Comparison of ENCODE assay signal across 8 cellular contexts in the genomic region with DNA sequence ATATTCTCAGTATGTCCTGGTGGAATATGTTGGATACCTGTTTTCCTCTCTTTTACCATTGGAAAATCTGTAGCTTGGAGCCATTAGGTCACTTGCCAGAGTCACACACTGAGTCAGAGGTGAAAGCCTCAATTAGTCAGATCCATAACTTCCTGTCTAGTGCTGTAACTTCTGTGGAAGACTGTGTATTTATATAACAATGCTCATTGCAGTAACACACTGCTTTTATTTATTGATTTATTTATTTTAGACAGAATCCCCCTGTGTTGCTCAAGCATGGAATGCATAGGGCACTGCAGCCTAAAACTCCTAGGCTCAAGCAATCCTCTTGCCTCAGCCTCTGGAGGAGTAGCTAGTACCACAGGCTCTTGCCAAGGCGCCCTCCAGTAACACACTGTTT. TPM values are rescaled to one million over a fixed set of nuclear protein-coding genes. Genes with fewer than 3 reads are reported as not detected.
A peak's percentile ranks its signal among the peaks of the same experiment; 100 is the strongest.
DNase-seq lines count a peak whose midpoint lies in the region; ATAC-seq and TF ChIP-seq lines count a peak whose summit lies in the region.

No MANE protein-coding gene starts in this region.

- CTCF ChIA-PET in CD8-positive, alpha-beta T cell (lab: Charles Lee): interaction anchor here (1.6 kb wide), 1 partner anchor 160 kb away, joined by 3 read pairs; no protein-coding TSS in a partner anchor
- CTCF ChIA-PET in GM10248 (lab: Yijun Ruan, JAX): interaction anchor here (0.7 to 1.2 kb wide), 5 partner anchors 19 to 181 kb away, joined by 3 to 4 read pairs (median 3); no protein-coding TSS in a partner anchor

- H3K27me3 Mint-ChIP-seq in CD8-positive, alpha-beta T cell (ENCODE audit: low read depth): peaks cover 9% of the 10 kb centered on the region
- no peaks in the 10 kb centered on the region for H3K27me3 Mint-ChIP-seq in neural crest cell (ENCODE audit: low read depth)

- H3K27ac Mint-ChIP-seq in CD8-positive, alpha-beta T cell: no peak overlapping the region
- no peak overlapping the region for H3K27ac Mint-ChIP-seq in neural crest cell (ENCODE audit: unreplicated experiment)

- H3K9me3 Mint-ChIP-seq in CD8-positive, alpha-beta T cell: no peaks in the 10 kb centered on the region
- no peaks in the 10 kb centered on the region for H3K9me3 Mint-ChIP-seq in neural crest cell

- no peak overlapping the region for H3K4me3 ChIP-seq in CD8-positive, alpha-beta T cell (ENCODE audit: low read depth, low read length)
- H3K4me3 ChIP-seq in NB4 (ENCODE audit: low read depth, low read length) (no peak overlapping the region), epithelial cell of esophagus (ENCODE audit: low read length) (no peak overlapping the region), WERI-Rb-1 (ENCODE audit: low read depth, low read length) (no peak overlapping the region; the same call in 1 of the 2 replicates)

- H3K36me3 ChIP-seq in CD8-positive, alpha-beta T cell (ENCODE audit: insufficient read depth, low read length): no peaks in the 10 kb centered on the region
- no peaks in the 10 kb centered on the region for H3K36me3 ChIP-seq in WERI-Rb-1

- peak overlapping the region; percentile 23 for H3K4me3 Mint-ChIP-seq in CD8-positive, alpha-beta T cell
- peak overlapping the region; percentile 96 for H3K4me3 Mint-ChIP-seq in neural crest cell

- H3K27ac ChIP-seq in CD8-positive, alpha-beta T cell (ENCODE audit: low read depth, low read length): no peak overlapping the region
- H3K27ac ChIP-seq in WERI-Rb-1: no peak overlapping the region

- H3K4me1 ChIP-seq in CD8-positive, alpha-beta T cell (ENCODE audit: insufficient read depth, low read length): no peaks in the 10 kb centered on the region

- TF ChIP-seq CTCF in CD8-positive, alpha-beta T cell (IDR thresholded peaks at IDR 0.05): no peak
- TF ChIP-seq CTCF in NB4 (IDR thresholded peaks at IDR 0.05; ENCODE audit: low read depth, low read length) (no peak), epithelial cell of esophagus (IDR thresholded peaks at IDR 0.05; ENCODE audit: insufficient read depth, low read depth, low read length, missing control alignments) (no peak), neural crest cell (conservative IDR thresholded peaks at IDR 0.05) (no peak), WERI-Rb-1 (IDR thresholded peaks at IDR 0.05; ENCODE audit: low read depth, low read length) (no peak), GM10248 (IDR thresholded peaks at IDR 0.05; ENCODE audit: control extremely low read depth, extremely low read depth, low read depth, missing control alignments) (no peak)

- TF ChIP-seq POLR2A in NB4 (IDR thresholded peaks at IDR 0.05; ENCODE audit: extremely low read depth, insufficient read length): no peak

- POLR2A ChIA-PET in CD8-positive, alpha-beta T cell (lab: Charles Lee): no interaction called here
- POLR2A ChIA-PET in GM10248 (lab: Yijun Ruan, JAX): no interaction called here

- H3K36me3 Mint-ChIP-seq in CD8-positive, alpha-beta T cell: peaks cover 6% of the 10 kb centered on the region
- H3K36me3 Mint-ChIP-seq in neural crest cell (ENCODE audit: low read depth): peaks cover 15% of the 10 kb centered on the region

- no peaks in the 10 kb centered on the region for H3K9me3 ChIP-seq in CD8-positive, alpha-beta T cell (ENCODE audit: low read length)
- H3K9me3 ChIP-seq in WERI-Rb-1 (ENCODE audit: severe bottlenecking): no peaks in the 10 kb centered on the region

- H3K27me3 ChIP-seq in CD8-positive, alpha-beta T cell (ENCODE audit: insufficient read depth, low read length): no peaks in the 10 kb centered on the region
- H3K27me3 ChIP-seq in WERI-Rb-1 (ENCODE audit: insufficient read depth, low read depth, severe bottlenecking): no peaks in the 10 kb centered on the region

- peaks cover 28% of the 10 kb centered on the region for H3K4me1 Mint-ChIP-seq in CD8-positive, alpha-beta T cell (ENCODE audit: low read depth)
- peaks cover 58% of the 10 kb centered on the region for H3K4me1 Mint-ChIP-seq in neural crest cell

- intact Hi-C loops in CD8-positive, alpha-beta T cell (cut with DNase I, micrococcal nuclease): loop anchor here (5.0 to 10.0 kb wide), 3 partner anchors 93 to 255 kb away; a partner anchor contains a TSS

- no peak for ATAC-seq in CD8-positive, alpha-beta T cell

- no peak for DNase-seq in CD8-positive, alpha-beta T cell
- DNase-seq in NB4 (ENCODE audit: low read depth) (peak; percentile 43), epithelial cell of esophagus (ENCODE audit: low read depth) (peak; percentile 86), neural crest cell (ENCODE audit: low read depth, low spot score) (no peak), OCI-M1 (lab: John Stamatoyannopoulos, UW) (no peak), WERI-Rb-1 (no peak), GM10248 (ENCODE audit: extremely low spot score) (no peak), NCI-H146 (lab: John Stamatoyannopoulos, UW) (no peak)

RNA-seq across cellular contexts. Expression of a gene that starts 1.3 kb away (rescaled TPM):
- total RNA-seq in CD8-positive, alpha-beta T cell: 1 to 10 TPM; 3.9 to 7.4 TPM
- 79.8 and 92.0 TPM in 2 replicates for total RNA-seq in neural crest cell

Comparison
In these comparisons a context has a peak if more than half of its experiments do, and no peak if none do; other contexts are left out.
1. DNase-seq: peak in NB4 (single experiment) and epithelial cell of esophagus (single experiment); none in CD8-positive, alpha-beta T cell (0 of 7), neural crest cell (single experiment), OCI-M1 (single experiment), WERI-Rb-1 (single experiment), GM10248 (single experiment) and NCI-H146 (single experiment).